Comparison of ENCODE assay signal across 1 cellular context in genomic region chr10:19917756-19918478, GRCh38.
TF ChIP-seq lines count a peak whose summit lies in the region.

No MANE protein-coding gene starts in this region.

TF ChIP-seq in HEK293T, 16 proteins besides CTCF, POLR2A, EP300 and RAD21:
- TF ChIP-seq HDGF (IDR thresholded peaks at IDR 0.05; ENCODE audit: borderline replicate concordance) (no peak), SUZ12 (IDR thresholded peaks at IDR 0.05) (no peak), NFRKB (IDR thresholded peaks at IDR 0.05) (no peak), ELF4 (IDR thresholded peaks at IDR 0.05) (no peak), L3MBTL2 (conservative IDR thresholded peaks at IDR 0.05) (no peak), FOXM1 (IDR thresholded peaks at IDR 0.05; ENCODE audit: borderline replicate concordance) (no peak), TARDBP (IDR thresholded peaks at IDR 0.05) (no peak), PKNOX1 (IDR thresholded peaks at IDR 0.05) (no peak), FOXA1 (IDR thresholded peaks at IDR 0.05) (no peak), BHLHE40 (IDR thresholded peaks at IDR 0.05; ENCODE audit: borderline replicate concordance) (no peak), CTBP1 (IDR thresholded peaks at IDR 0.05; ENCODE audit: borderline replicate concordance) (no peak), ARNT (IDR thresholded peaks at IDR 0.05) (no peak), LEF1 (IDR thresholded peaks at IDR 0.05; ENCODE audit: borderline replicate concordance) (no peak), SP1 (IDR thresholded peaks at IDR 0.05) (no peak), ZNF384 (IDR thresholded peaks at IDR 0.05) (no peak), FOXK2 (IDR thresholded peaks at IDR 0.05) (no peak)
